Comparison of ENCODE assay signal across 1 cellular context in the genomic region with DNA sequence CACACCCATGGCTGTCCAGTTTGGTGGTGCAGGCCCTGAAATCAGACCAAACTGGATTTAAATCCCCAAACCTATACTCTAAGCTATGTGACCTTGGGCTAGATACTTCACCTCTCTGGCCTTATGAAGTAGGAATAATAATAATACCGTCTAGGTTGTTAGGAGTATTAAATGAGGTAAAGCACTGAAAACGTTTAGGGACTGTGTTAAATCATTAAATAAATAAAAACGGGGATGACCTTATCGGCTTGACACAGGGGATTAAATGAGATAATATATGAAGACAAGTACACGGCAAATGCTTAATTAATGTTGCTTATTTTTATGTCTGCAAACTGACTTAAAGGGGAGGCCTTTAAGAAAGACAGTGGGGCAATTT.
TF ChIP-seq lines count a peak whose summit lies in the region.

No MANE protein-coding gene starts in this region.

TF ChIP-seq in IMR-90, 13 proteins besides CTCF, POLR2A, EP300 and RAD21 (continued from another document):
- TF ChIP-seq, protein P1, sequence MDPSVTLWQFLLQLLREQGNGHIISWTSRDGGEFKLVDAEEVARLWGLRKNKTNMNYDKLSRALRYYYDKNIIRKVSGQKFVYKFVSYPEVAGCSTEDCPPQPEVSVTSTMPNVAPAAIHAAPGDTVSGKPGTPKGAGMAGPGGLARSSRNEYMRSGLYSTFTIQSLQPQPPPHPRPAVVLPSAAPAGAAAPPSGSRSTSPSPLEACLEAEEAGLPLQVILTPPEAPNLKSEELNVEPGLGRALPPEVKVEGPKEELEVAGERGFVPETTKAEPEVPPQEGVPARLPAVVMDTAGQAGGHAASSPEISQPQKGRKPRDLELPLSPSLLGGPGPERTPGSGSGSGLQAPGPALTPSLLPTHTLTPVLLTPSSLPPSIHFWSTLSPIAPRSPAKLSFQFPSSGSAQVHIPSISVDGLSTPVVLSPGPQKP (IDR thresholded peaks at IDR 0.05; ENCODE audit: borderline replicate concordance, low read depth, low read length), result no peak
- TF ChIP-seq, protein P2, sequence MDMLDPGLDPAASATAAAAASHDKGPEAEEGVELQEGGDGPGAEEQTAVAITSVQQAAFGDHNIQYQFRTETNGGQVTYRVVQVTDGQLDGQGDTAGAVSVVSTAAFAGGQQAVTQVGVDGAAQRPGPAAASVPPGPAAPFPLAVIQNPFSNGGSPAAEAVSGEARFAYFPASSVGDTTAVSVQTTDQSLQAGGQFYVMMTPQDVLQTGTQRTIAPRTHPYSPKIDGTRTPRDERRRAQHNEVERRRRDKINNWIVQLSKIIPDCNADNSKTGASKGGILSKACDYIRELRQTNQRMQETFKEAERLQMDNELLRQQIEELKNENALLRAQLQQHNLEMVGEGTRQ (IDR thresholded peaks at IDR 0.05; ENCODE audit: low read depth, low read length), result no peak
- TF ChIP-seq MXI1 (IDR thresholded peaks at IDR 0.05; ENCODE audit: borderline replicate concordance, low read depth, low read length) (no peak), FOS (IDR thresholded peaks at IDR 0.05; ENCODE audit: low read depth, low read length) (no peak)
